In the genomic region with DNA sequence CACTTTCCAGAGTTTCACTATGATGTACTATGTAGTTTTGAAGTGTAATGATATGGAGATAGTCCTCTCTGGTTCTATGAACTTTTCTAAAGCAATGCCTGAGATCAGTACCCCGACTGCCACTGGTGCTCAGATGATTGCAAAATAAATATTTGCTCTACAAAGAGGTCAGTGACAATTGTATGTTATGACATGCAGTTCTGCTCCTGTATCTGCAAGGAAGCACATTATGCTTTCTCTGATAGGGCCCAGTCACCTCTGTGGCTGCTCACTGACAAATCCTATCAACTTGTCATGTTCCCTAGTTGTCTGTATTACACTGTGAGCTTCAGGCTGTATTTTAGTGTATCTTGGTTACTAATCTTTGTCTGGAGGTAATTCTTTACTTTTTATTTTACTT, we compare ENCODE assay signal across 14 cellular contexts.
"Had no signal": no experiment of that assay in that cellular context is flagged by ENCODE, and none has a peak within 500 bp of the region (broad histone marks: within the 10 kb centered on the region; RNA-seq: fewer than 3 reads in every experiment).

No MANE protein-coding gene starts in this region.

- DNase-seq: activated CD4-positive, alpha-beta memory T cell treated with anti-CD3 and anti-CD28 coated beads for 36 hours; activated CD4-positive, alpha-beta T cell treated with anti-CD3 and anti-CD28 coated beads for 36 hours; activated effector memory CD4-positive, alpha-beta T cell treated with Interleukin-2 at 50 U/mL for 16 hours; activated naive CD4-positive, alpha-beta T cell treated with anti-CD3 and anti-CD28 coated beads, Interleukin-2, amount 50 U/mL, for 16 hours; activated T-cell treated with anti-CD3 and anti-CD28 coated beads, Interleukin-2, amount 50 U/mL, for 4 hours; dorsolateral prefrontal cortex; left colon; ovary; stimulated activated CD4-positive, alpha-beta T cell treated with anti-CD3 and anti-CD28 coated beads, Interleukin-1b, Interleukin-23, amount 100 ng/mL, for 48 hours; stimulated activated naive B cell treated with anti-CD40 and anti-IgM and Interleukin-4, amounts not matched to agents 10 μg/mL and 1 μg/mL and 100 μg/mL, for 72 hours; tibial artery; WERI-Rb-1 had no signal

- H3K9me3 ChIP-seq: ovary, tibial artery had no signal

- H3K27ac Mint-ChIP-seq: activated CD4-positive, alpha-beta memory T cell treated with anti-CD3 and anti-CD28 coated beads for 36 hours; activated CD4-positive, alpha-beta T cell treated with anti-CD3 and anti-CD28 coated beads for 36 hours; stimulated activated naive B cell treated with anti-CD40 and anti-IgM and Interleukin-4, amounts not matched to agents 10 μg/mL and 1 μg/mL and 100 μg/mL, for 72 hours had no signal

- H3K36me3 ChIP-seq: ovary, tibial artery, WERI-Rb-1 had no signal

- FAIRE-seq: endometrium, urothelium cell line had no signal

- H3K4me1 ChIP-seq: tibial artery had no signal

- H3K4me1 Mint-ChIP-seq: activated CD4-positive, alpha-beta T cell treated with anti-CD3 and anti-CD28 coated beads for 36 hours; stimulated activated naive B cell treated with anti-CD40 and anti-IgM and Interleukin-4, amounts not matched to agents 10 μg/mL and 1 μg/mL and 100 μg/mL, for 72 hours had no signal

- H3K27me3 Mint-ChIP-seq: activated CD4-positive, alpha-beta memory T cell treated with anti-CD3 and anti-CD28 coated beads for 36 hours; activated CD4-positive, alpha-beta T cell treated with anti-CD3 and anti-CD28 coated beads for 36 hours; stimulated activated naive B cell treated with anti-CD40 and anti-IgM and Interleukin-4, amounts not matched to agents 10 μg/mL and 1 μg/mL and 100 μg/mL, for 72 hours had no signal

- H3K4me3 ChIP-seq: dorsolateral prefrontal cortex, ovary, tibial artery had no signal

- H3K4me3 Mint-ChIP-seq: activated CD4-positive, alpha-beta memory T cell treated with anti-CD3 and anti-CD28 coated beads for 36 hours; activated CD4-positive, alpha-beta T cell treated with anti-CD3 and anti-CD28 coated beads for 36 hours; activated T-cell treated with anti-CD3 and anti-CD28 coated beads, Interleukin-2, amount 50 U/mL, for 4 hours; stimulated activated naive B cell treated with anti-CD40 and anti-IgM and Interleukin-4, amounts not matched to agents 10 μg/mL and 1 μg/mL and 100 μg/mL, for 72 hours had no signal

- H3K27me3 ChIP-seq: dorsolateral prefrontal cortex, ovary, tibial artery had no signal

- ATAC-seq: activated CD4-positive, alpha-beta T cell treated with anti-CD3 and anti-CD28 coated beads for 36 hours; activated T-cell treated with anti-CD3 and anti-CD28 coated beads, Interleukin-2, amount 50 U/mL, for 4 hours; left colon; stimulated activated naive B cell treated with anti-CD40 and anti-IgM and Interleukin-4, amounts not matched to agents 10 μg/mL and 1 μg/mL and 100 μg/mL, for 72 hours had no signal

- H3K27ac ChIP-seq: dorsolateral prefrontal cortex, ovary, tibial artery, WERI-Rb-1 had no signal

- H3K36me3 Mint-ChIP-seq: activated CD4-positive, alpha-beta memory T cell treated with anti-CD3 and anti-CD28 coated beads for 36 hours; stimulated activated naive B cell treated with anti-CD40 and anti-IgM and Interleukin-4, amounts not matched to agents 10 μg/mL and 1 μg/mL and 100 μg/mL, for 72 hours had no signal
